ENCODE assay signal across 1 cellular context in genomic region chr19:45730389-45731288, GRCh38.
TF ChIP-seq lines count a peak whose summit lies in the region.

A gene with protein sequence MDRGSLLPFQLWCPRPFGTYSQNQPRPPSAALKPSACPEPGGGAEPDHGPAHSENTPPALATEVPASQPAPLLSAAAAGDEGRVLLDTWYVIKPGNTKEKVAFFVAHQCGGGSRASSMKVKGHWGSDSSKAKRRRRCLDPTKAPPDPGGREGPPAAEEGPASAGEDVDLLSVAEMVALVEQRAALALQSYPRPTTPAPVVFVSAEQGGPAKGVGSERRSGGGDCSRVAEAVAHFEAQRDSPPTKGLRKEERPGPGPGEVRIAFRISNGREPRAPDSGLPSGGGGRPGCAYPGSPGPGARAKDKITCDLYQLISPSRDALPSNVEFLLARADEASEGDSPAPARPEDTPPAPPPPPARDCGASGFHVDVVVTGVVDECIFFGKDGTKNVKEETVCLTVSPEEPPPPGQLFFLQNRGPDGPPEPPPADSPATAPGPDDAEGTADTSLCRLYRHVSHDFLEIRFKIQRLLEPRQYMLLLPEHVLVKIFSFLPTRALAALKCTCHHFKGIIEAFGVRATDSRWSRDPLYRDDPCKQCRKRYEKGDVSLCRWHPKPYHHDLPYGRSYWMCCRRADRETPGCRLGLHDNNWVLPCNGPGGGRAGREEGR (minus strand): TSS chr19:45730896. CDS start chr19:45713495, 17,401 bp downstream.

TF ChIP-seq in K562, 482 proteins besides CTCF, POLR2A, EP300 and RAD21 (continued from another document and continues in another):
- TF ChIP-seq ZNF655 (CRISPR knock-in tag; IDR thresholded peaks at IDR 0.05) (no peak), MAFG (tag; conservative IDR thresholded peaks at IDR 0.05) (no peak), FOXA1 (IDR thresholded peaks at IDR 0.05; ENCODE audit: borderline replicate concordance) (no peak), U2AF2 (optimal IDR thresholded peaks at IDR 0.05; ENCODE audit: low read depth, low read length) (no peak), MAFF (IDR thresholded peaks at IDR 0.05; ENCODE audit: low read length) (no peak), PML (IDR thresholded peaks at IDR 0.05; ENCODE audit: low read length) (peak; percentile 59; the same call in 1 of the 2 replicates), MTA1 (IDR thresholded peaks at IDR 0.05; ENCODE audit: borderline replicate concordance) (no peak), CBFA2T2 (conservative IDR thresholded peaks at IDR 0.05) (no peak), BCOR (IDR thresholded peaks at IDR 0.05) (no peak), ZNF217 (CRISPR knock-in tag; IDR thresholded peaks at IDR 0.05) (no peak), HDAC6 (IDR thresholded peaks at IDR 0.05; ENCODE audit: low read depth, low read length) (no peak), PHB (CRISPR knock-in tag; IDR thresholded peaks at IDR 0.05) (no peak), ZFP1 (CRISPR knock-in tag; IDR thresholded peaks at IDR 0.05) (no peak), ZNF507 (tag; conservative IDR thresholded peaks at IDR 0.05) (no peak), ZNF766 (CRISPR knock-in tag; conservative IDR thresholded peaks at IDR 0.05) (peak; percentile 80), XRCC4 (IDR thresholded peaks at IDR 0.05; ENCODE audit: extremely low read depth, insufficient read depth, insufficient read length) (no peak), IFI16 (CRISPR knock-in tag; IDR thresholded peaks at IDR 0.05) (no peak), SFPQ (IDR thresholded peaks at IDR 0.05; ENCODE audit: low read depth, low read length) (no peak), ZNF197 (CRISPR knock-in tag; IDR thresholded peaks at IDR 0.05; ENCODE audit: low read depth) (no peak), TSC22D4 (tag; IDR thresholded peaks at IDR 0.05) (no peak), DEAF1 (CRISPR knock-in tag; IDR thresholded peaks at IDR 0.05) (no peak), BRD9 (IDR thresholded peaks at IDR 0.05; ENCODE audit: low read depth, partially characterized antibody) (peak; percentile 11), RHOXF2B (CRISPR knock-in tag; conservative IDR thresholded peaks at IDR 0.05) (no peak), SIN3A (IDR thresholded peaks at IDR 0.05; ENCODE audit: borderline replicate concordance in 2 of 2, control insufficient read depth in 1 of 2, low read depth in 2 of 2, low read length in 2 of 2) (peak; percentile 39 to 50; a peak in 1 of 4 replicates), CTCFL (IDR thresholded peaks at IDR 0.05; ENCODE audit: borderline replicate concordance, insufficient read depth, low read depth, low read length, poor library complexity, severe bottlenecking) (no peak), ZNF253 (CRISPR knock-in tag; conservative IDR thresholded peaks at IDR 0.05) (no peak), POLR3A (IDR thresholded peaks at IDR 0.05; ENCODE audit: borderline replicate concordance, extremely low read depth, insufficient read depth, insufficient read length) (no peak), ZNF75A (CRISPR knock-in tag; IDR thresholded peaks at IDR 0.05) (no peak), SAP30 (IDR thresholded peaks at IDR 0.05; ENCODE audit: borderline replicate concordance, insufficient read depth, low read depth, low read length, poor library complexity, severe bottlenecking) (peak; percentile 64), ZNF121 (CRISPR knock-in tag; conservative IDR thresholded peaks at IDR 0.05) (no peak), MTA3 (IDR thresholded peaks at IDR 0.05; ENCODE audit: borderline replicate concordance) (no peak), SMARCE1 (IDR thresholded peaks at IDR 0.05) (peak; percentile 61), JUN (IDR thresholded peaks at IDR 0.05; ENCODE audit: borderline replicate concordance, low read depth, low read length) (no peak), JUN (CRISPR knock-in tag; IDR thresholded peaks at IDR 0.05; ENCODE audit: borderline replicate concordance) (no peak), ZKSCAN3 (CRISPR knock-in tag; IDR thresholded peaks at IDR 0.05) (no peak), SPI1 (IDR thresholded peaks at IDR 0.05; ENCODE audit: borderline replicate concordance, low read depth, low read length) (peak; percentile 36; the same call in 1 of the 2 replicates), ZNF41 (CRISPR knock-in tag; conservative IDR thresholded peaks at IDR 0.05) (no peak), NFXL1 (CRISPR knock-in tag; IDR thresholded peaks at IDR 0.05) (no peak), PTTG1 (tag; IDR thresholded peaks at IDR 0.05; ENCODE audit: low read depth) (no peak), ZNF77 (CRISPR knock-in tag; IDR thresholded peaks at IDR 0.05) (no peak), KLF16 (IDR thresholded peaks at IDR 0.05) (no peak), MXI1 (IDR thresholded peaks at IDR 0.05; ENCODE audit: low read depth, low read length) (0 out of 2 replicates have a peak, but pooled peaks have one; percentile 34), JUNB (CRISPR knock-in tag; conservative IDR thresholded peaks at IDR 0.05) (no peak), ARID3B (CRISPR knock-in tag; IDR thresholded peaks at IDR 0.05; ENCODE audit: borderline replicate concordance) (no peak), SMARCC2 (IDR thresholded peaks at IDR 0.05; ENCODE audit: low read depth) (peak; percentile 64; the same call in 1 of the 2 replicates), SIN3B (IDR thresholded peaks at IDR 0.05; ENCODE audit: low read depth) (no peak), ZNF668 (CRISPR knock-in tag; IDR thresholded peaks at IDR 0.05) (no peak), ZBTB8A (IDR thresholded peaks at IDR 0.05; ENCODE audit: partially characterized antibody) (no peak), CBFA2T3 (IDR thresholded peaks at IDR 0.05) (no peak), CAMTA2 (CRISPR knock-in tag; conservative IDR thresholded peaks at IDR 0.05) (no peak), TEAD4 (IDR thresholded peaks at IDR 0.05; ENCODE audit: low read length) (no peak), TEAD4 (CRISPR knock-in tag; IDR thresholded peaks at IDR 0.05; ENCODE audit: borderline replicate concordance) (no peak), PCBP1 (IDR thresholded peaks at IDR 0.05; ENCODE audit: low read depth, low read length, poor library complexity, severe bottlenecking) (peak; percentile 91), NUFIP1 (IDR thresholded peaks at IDR 0.05; ENCODE audit: partially characterized antibody) (no peak), RBBP5 (IDR thresholded peaks at IDR 0.05; ENCODE audit: borderline replicate concordance, insufficient read depth, low read length, poor library complexity, severe bottlenecking) (peak; percentile 55), HNRNPK (IDR thresholded peaks at IDR 0.05; ENCODE audit: low read depth, low read length, poor library complexity, severe bottlenecking) (no peak), ARNT (IDR thresholded peaks at IDR 0.05) (no peak)
- TF ChIP-seq, protein P1, sequence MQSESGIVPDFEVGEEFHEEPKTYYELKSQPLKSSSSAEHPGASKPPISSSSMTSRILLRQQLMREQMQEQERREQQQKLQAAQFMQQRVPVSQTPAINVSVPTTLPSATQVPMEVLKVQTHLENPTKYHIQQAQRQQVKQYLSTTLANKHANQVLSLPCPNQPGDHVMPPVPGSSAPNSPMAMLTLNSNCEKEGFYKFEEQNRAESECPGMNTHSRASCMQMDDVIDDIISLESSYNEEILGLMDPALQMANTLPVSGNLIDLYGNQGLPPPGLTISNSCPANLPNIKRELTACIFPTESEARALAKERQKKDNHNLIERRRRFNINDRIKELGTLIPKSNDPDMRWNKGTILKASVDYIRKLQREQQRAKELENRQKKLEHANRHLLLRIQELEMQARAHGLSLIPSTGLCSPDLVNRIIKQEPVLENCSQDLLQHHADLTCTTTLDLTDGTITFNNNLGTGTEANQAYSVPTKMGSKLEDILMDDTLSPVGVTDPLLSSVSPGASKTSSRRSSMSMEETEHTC (IDR thresholded peaks at IDR 0.05): no peak
- TF ChIP-seq, protein P2, sequence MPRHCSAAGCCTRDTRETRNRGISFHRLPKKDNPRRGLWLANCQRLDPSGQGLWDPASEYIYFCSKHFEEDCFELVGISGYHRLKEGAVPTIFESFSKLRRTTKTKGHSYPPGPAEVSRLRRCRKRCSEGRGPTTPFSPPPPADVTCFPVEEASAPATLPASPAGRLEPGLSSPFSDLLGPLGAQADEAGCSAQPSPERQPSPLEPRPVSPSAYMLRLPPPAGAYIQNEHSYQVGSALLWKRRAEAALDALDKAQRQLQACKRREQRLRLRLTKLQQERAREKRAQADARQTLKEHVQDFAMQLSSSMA (CRISPR knock-in tag; IDR thresholded peaks at IDR 0.05): no peak
- TF ChIP-seq, protein P3, sequence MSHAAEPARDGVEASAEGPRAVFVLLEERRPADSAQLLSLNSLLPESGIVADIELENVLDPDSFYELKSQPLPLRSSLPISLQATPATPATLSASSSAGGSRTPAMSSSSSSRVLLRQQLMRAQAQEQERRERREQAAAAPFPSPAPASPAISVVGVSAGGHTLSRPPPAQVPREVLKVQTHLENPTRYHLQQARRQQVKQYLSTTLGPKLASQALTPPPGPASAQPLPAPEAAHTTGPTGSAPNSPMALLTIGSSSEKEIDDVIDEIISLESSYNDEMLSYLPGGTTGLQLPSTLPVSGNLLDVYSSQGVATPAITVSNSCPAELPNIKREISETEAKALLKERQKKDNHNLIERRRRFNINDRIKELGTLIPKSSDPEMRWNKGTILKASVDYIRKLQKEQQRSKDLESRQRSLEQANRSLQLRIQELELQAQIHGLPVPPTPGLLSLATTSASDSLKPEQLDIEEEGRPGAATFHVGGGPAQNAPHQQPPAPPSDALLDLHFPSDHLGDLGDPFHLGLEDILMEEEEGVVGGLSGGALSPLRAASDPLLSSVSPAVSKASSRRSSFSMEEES (CRISPR knock-in tag; IDR thresholded peaks at IDR 0.05): no peak
